ENCODE assay signal across 11 cellular contexts in genomic region chr5:169970911-169971436, GRCh38. TPM values are rescaled to one million over a fixed set of nuclear protein-coding genes. Genes with fewer than 3 reads are reported as not detected.
A peak's percentile ranks its signal among the peaks of the same experiment; 100 is the strongest.
DNase-seq lines count a peak whose midpoint lies in the region; FAIRE-seq lines count a peak whose summit lies in the region.
"Had no signal": no experiment of that assay in that cellular context is flagged by ENCODE, and none has a peak within 500 bp of the region (broad histone marks: within the 10 kb centered on the region; RNA-seq: fewer than 3 reads in every experiment).

No MANE protein-coding gene starts in this region.

- FAIRE-seq in GM19239 (lab: Jason Lieb, UNC) = no peak
- FAIRE-seq: G401.6 had no signal

- DNase-seq in ELR (ENCODE audit: low read depth) (peak; percentile 98), SK-N-DZ (ENCODE audit: low spot score) (peak; percentile 12), fibroblast of the conjunctiva (ENCODE audit: low read depth) (peak; percentile 34), renal cortical epithelial cell (ENCODE audit: low read depth) (peak; percentile 77), NCI-H345 treated with DMSO at 0.1 percent for 48 hours (lab: John Stamatoyannopoulos, UW; ENCODE audit: unreplicated experiment) (no peak), superior temporal gyrus (ENCODE audit: extremely low spot score) (no peak), GM19239 (ENCODE audit: insufficient read length, low spot score) (no peak), T-helper 2 cell (no peak)
- DNase-seq: caudate nucleus, NCI-H446 had no signal

RNA-seq across cellular contexts. Expression of gene INSYN2B, which starts 9.3 kb away (rescaled TPM):
- not detected in 2 replicates for polyA plus RNA-seq in SK-N-DZ (2014; cell fraction: cytosol; rRNA removed)
- 0.09 and 0.41 TPM in 2 replicates for polyA plus RNA-seq in SK-N-DZ (2014; cell fraction: nucleus; rRNA removed)
- 0.52 and 1.5 TPM in 2 replicates for total RNA-seq in renal cortical epithelial cell

Comparison
In these comparisons a context has a peak if more than half of its experiments do, and no peak if none do; other contexts are left out.
1. DNase-seq: peak in ELR (single experiment), SK-N-DZ (single experiment), fibroblast of the conjunctiva (single experiment) and renal cortical epithelial cell (single experiment); none in NCI-H345 treated with DMSO at 0.1 percent for 48 hours (single experiment), superior temporal gyrus (single experiment), GM19239 (single experiment) and T-helper 2 cell (0 of 5).